In the genomic region with DNA sequence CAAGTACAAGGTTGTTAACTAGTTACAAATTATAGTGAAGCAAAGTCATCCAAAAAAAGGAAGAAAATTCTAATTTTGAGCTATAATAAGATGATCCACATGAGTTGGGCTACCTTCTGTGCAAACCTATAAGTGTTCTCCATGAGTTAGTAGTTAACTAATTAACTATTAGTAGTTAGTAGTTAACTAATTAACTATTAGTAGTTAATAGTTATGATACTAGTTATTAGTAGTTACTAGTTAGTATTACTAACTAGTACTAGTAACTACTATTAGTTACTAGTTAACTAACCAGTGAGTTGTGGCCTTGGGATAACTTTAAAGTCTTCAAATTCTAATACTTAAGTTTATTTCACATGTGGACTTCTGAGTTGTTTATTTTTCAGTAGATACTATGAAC, we compare ENCODE assay signal across 3 cellular contexts.
TF ChIP-seq lines count a peak whose summit lies in the region.

No MANE protein-coding gene starts in this region.

TF ChIP-seq in GM12878, 131 proteins besides CTCF, POLR2A, EP300 and RAD21 (continues in another document):
- no peak for TF ChIP-seq NFIC (IDR thresholded peaks at IDR 0.05; ENCODE audit: low read depth, low read length)
- TF ChIP-seq ZBED1 (IDR thresholded peaks at IDR 0.05; ENCODE audit: borderline replicate concordance): no peak
- TF ChIP-seq, protein P1, sequence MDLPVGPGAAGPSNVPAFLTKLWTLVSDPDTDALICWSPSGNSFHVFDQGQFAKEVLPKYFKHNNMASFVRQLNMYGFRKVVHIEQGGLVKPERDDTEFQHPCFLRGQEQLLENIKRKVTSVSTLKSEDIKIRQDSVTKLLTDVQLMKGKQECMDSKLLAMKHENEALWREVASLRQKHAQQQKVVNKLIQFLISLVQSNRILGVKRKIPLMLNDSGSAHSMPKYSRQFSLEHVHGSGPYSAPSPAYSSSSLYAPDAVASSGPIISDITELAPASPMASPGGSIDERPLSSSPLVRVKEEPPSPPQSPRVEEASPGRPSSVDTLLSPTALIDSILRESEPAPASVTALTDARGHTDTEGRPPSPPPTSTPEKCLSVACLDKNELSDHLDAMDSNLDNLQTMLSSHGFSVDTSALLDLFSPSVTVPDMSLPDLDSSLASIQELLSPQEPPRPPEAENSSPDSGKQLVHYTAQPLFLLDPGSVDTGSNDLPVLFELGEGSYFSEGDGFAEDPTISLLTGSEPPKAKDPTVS (IDR thresholded peaks at IDR 0.05; ENCODE audit: low read depth, low read length): no peak
- no peak for TF ChIP-seq ZBTB4 (CRISPR knock-in tag; IDR thresholded peaks at IDR 0.05)
- TF ChIP-seq YBX1 (IDR thresholded peaks at IDR 0.05): no peak
- no peak for TF ChIP-seq ZSCAN29 (IDR thresholded peaks at IDR 0.05)
- no peak for TF ChIP-seq NR2C1 (IDR thresholded peaks at IDR 0.05)

TF ChIP-seq in K562, 482 proteins besides CTCF, POLR2A, EP300 and RAD21 (continues in another document):
- TF ChIP-seq BRD9 (IDR thresholded peaks at IDR 0.05; ENCODE audit: low read depth, partially characterized antibody) (peak; percentile 55), ZNF518B (CRISPR knock-in tag; IDR thresholded peaks at IDR 0.05) (no peak), HMBOX1 (IDR thresholded peaks at IDR 0.05) (peak; percentile 92), NCOA6 (IDR thresholded peaks at IDR 0.05) (no peak), PHF20 (IDR thresholded peaks at IDR 0.05; ENCODE audit: partially characterized antibody) (no peak), SRSF1 (IDR thresholded peaks at IDR 0.05; ENCODE audit: low read depth, low read length) (no peak), SFPQ (IDR thresholded peaks at IDR 0.05; ENCODE audit: low read depth, low read length) (no peak), ZNF507 (tag; conservative IDR thresholded peaks at IDR 0.05) (no peak), SRSF7 (optimal IDR thresholded peaks at IDR 0.05; ENCODE audit: low read depth, low read length) (no peak), POLR2AphosphoS5 (IDR thresholded peaks at IDR 0.05; ENCODE audit: control insufficient read depth, insufficient read depth, low read depth, low read length) (no peak), SMAD1 (IDR thresholded peaks at IDR 0.05; ENCODE audit: low read depth, low read length, partially characterized antibody) (no peak), SMAD3 (CRISPR knock-in tag; conservative IDR thresholded peaks at IDR 0.05) (no peak), DACH1 (IDR thresholded peaks at IDR 0.05; ENCODE audit: partially characterized antibody) (peak; percentile 41), SMARCE1 (IDR thresholded peaks at IDR 0.05) (no peak), MEIS2 (IDR thresholded peaks at IDR 0.05; ENCODE audit: partially characterized antibody) (peak; percentile 53), BRCA1 (IDR thresholded peaks at IDR 0.05) (peak; percentile 97; the same call in 1 of the 2 replicates), BRCA1 (CRISPR knock-in tag; IDR thresholded peaks at IDR 0.05) (no peak), PPARD (CRISPR knock-in tag; IDR thresholded peaks at IDR 0.05) (no peak), NONO (IDR thresholded peaks at IDR 0.05; ENCODE audit: low read depth in 2 of 2, low read length in 1 of 2) (no peak)
- TF ChIP-seq, protein P2, sequence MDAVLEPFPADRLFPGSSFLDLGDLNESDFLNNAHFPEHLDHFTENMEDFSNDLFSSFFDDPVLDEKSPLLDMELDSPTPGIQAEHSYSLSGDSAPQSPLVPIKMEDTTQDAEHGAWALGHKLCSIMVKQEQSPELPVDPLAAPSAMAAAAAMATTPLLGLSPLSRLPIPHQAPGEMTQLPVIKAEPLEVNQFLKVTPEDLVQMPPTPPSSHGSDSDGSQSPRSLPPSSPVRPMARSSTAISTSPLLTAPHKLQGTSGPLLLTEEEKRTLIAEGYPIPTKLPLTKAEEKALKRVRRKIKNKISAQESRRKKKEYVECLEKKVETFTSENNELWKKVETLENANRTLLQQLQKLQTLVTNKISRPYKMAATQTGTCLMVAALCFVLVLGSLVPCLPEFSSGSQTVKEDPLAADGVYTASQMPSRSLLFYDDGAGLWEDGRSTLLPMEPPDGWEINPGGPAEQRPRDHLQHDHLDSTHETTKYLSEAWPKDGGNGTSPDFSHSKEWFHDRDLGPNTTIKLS (IDR thresholded peaks at IDR 0.05; ENCODE audit: borderline replicate concordance, low read depth): no peak

TF ChIP-seq in H1, 55 proteins besides CTCF, POLR2A, EP300 and RAD21:
- TF ChIP-seq MAX (IDR thresholded peaks at IDR 0.05) (no peak), E2F6 (IDR thresholded peaks at IDR 0.05) (no peak), KDM1A (IDR thresholded peaks at IDR 0.05; ENCODE audit: borderline replicate concordance, low read length) (no peak), MAFK (IDR thresholded peaks at IDR 0.05; ENCODE audit: low read depth, low read length) (no peak), BRCA1 (IDR thresholded peaks at IDR 0.05; ENCODE audit: low read depth, low read length) (peak; percentile 83)
